ENCODE assay signal across 8 cellular contexts in genomic region chr10:110137142-110137545, GRCh38.
DNase-seq lines count a peak whose midpoint lies in the region; ATAC-seq and TF ChIP-seq lines count a peak whose summit lies in the region.

No MANE protein-coding gene starts in this region.

- ATAC-seq in GM21526 (IDR thresholded peaks at IDR 0.05; ENCODE audit: low FRiP score, unreplicated experiment): peak; percentile 54

- DNase-seq in ELR (ENCODE audit: low read depth) (peak; percentile 80), LNCaP clone FGC (ENCODE audit: low read depth) (peak; percentile 52), SHP77 treated with DMSO at 0.1 percent for 48 hours (lab: John Stamatoyannopoulos, UW) (peak; percentile 39), coronary artery (ENCODE audit: low spot score) (no peak), thyroid gland (no peak)
- no peak for DNase-seq in activated CD8-positive, alpha-beta memory T cell treated with anti-CD3 and anti-CD28 coated beads, Interleukin-2, amount 50 U/mL, for 48 hours

- H3K4me3 ChIP-seq in LNCaP clone FGC (ENCODE audit: low read depth, low read length): no peak overlapping the region
- no peak overlapping the region for H3K4me3 ChIP-seq in coronary artery
- H3K4me3 ChIP-seq in liver (ENCODE audit: low read depth in 1 of 3, low read length in 3 of 3): no peak overlapping the region
- no peak overlapping the region for H3K4me3 ChIP-seq in thyroid gland (replicated peaks in 1 of 3)

- intact Hi-C loops in thyroid gland (cut with DNase I): loop anchor here (5.0 kb wide), 2 partner anchors 140 to 250 kb away; no protein-coding TSS in a partner anchor

- H3K36me3 ChIP-seq in liver (ENCODE audit: control insufficient read depth in 4 of 4, insufficient read depth in 3 of 4, low read depth in 1 of 4, low read length in 3 of 4): peaks cover 0 to 2% (median 0%) of the 10 kb centered on the region in 4 donors
- peaks cover 0 to 1% of the 10 kb centered on the region in 2 donors for H3K36me3 ChIP-seq in thyroid gland

- H3K27ac ChIP-seq in coronary artery (peak overlapping the region in 1 of 2 donors; percentile 46), liver (ENCODE audit: low read depth in 1 of 2, low read length in 2 of 2) (no peak overlapping the region), thyroid gland (peak overlapping the region in 2 of 3 donors; percentile 64 to 66)

- H3K9me3 ChIP-seq in liver (ENCODE audit: control insufficient read depth in 4 of 4, low read length in 3 of 4) (no peaks in the 10 kb centered on the region), thyroid gland (no peaks in the 10 kb centered on the region)

- TF ChIP-seq CTCF in LNCaP clone FGC (IDR thresholded peaks at IDR 0.05; ENCODE audit: control insufficient read depth, extremely low read depth, insufficient read depth): peak; percentile 72
- TF ChIP-seq CTCF in coronary artery (IDR thresholded peaks at IDR 0.05): peak; percentile 64
- TF ChIP-seq CTCF in liver (IDR thresholded peaks at IDR 0.05; ENCODE audit: low read depth, low read length, missing input control): peak; percentile 84
- peak; percentile 70 to 97 (median 80) for TF ChIP-seq CTCF in thyroid gland (IDR thresholded peaks at IDR 0.05)

- under 1% methylated on average over 2 of the region's 2 CpGs for WGBS in liver
- 0 to 2% methylated on average over 2 of the region's 2 CpGs for WGBS in thyroid gland, 2 donors

- no peak overlapping the region for H3K9ac ChIP-seq in liver (ENCODE audit: low read depth in 1 of 2, low read length in 2 of 2)

- H3K4me1 ChIP-seq in liver (ENCODE audit: control insufficient read depth in 4 of 4, insufficient read depth in 4 of 4, low read length in 3 of 4): peaks cover 5 to 19% (median 9%) of the 10 kb centered on the region in 4 donors
- peaks cover 25 to 43% of the 10 kb centered on the region in 2 donors for H3K4me1 ChIP-seq in thyroid gland

- peak; percentile 99 to 100 for TF ChIP-seq RAD21 in liver (IDR thresholded peaks at IDR 0.05)

- H3K27me3 ChIP-seq in liver (ENCODE audit: control insufficient read depth in 4 of 4, insufficient read depth in 4 of 4, low read length in 3 of 4) (no peaks in the 10 kb centered on the region), thyroid gland (no peaks in the 10 kb centered on the region)

- TF ChIP-seq POLR2A in thyroid gland (IDR thresholded peaks at IDR 0.05): no peak

TF ChIP-seq in liver, 16 proteins besides CTCF, POLR2A, EP300 and RAD21:
- TF ChIP-seq HNF4G (IDR thresholded peaks at IDR 0.05): no peak
- no peak for TF ChIP-seq REST (IDR thresholded peaks at IDR 0.05)
- no peak for TF ChIP-seq SP1 (IDR thresholded peaks at IDR 0.05)
- TF ChIP-seq TAF1 (conservative IDR thresholded peaks at IDR 0.05): no peak
- TF ChIP-seq RXRA (IDR thresholded peaks at IDR 0.05): peak; percentile 36 to 62
- TF ChIP-seq GABPA (IDR thresholded peaks at IDR 0.05 in 1 of 2, conservative IDR thresholded peaks at IDR 0.05 in 1 of 2): no peak
- no peak for TF ChIP-seq EGR1 (IDR thresholded peaks at IDR 0.05; ENCODE audit: low read depth in 2 of 2)
- peak; percentile 94 for TF ChIP-seq YY1 (IDR thresholded peaks at IDR 0.05)
- TF ChIP-seq ZBTB33 (IDR thresholded peaks at IDR 0.05): no peak
- peak; percentile 19 for TF ChIP-seq MAX (IDR thresholded peaks at IDR 0.05)
- no peak for TF ChIP-seq NR2F2 (IDR thresholded peaks at IDR 0.05)
- no peak for TF ChIP-seq ATF3 (IDR thresholded peaks at IDR 0.05)
- TF ChIP-seq FOXA2 (IDR thresholded peaks at IDR 0.05): peak; percentile 18
- TF ChIP-seq FOXA1 (IDR thresholded peaks at IDR 0.05): no peak
- peak in 1 of 2 donors; percentile 18 for TF ChIP-seq JUND (IDR thresholded peaks at IDR 0.05)
- TF ChIP-seq HNF4A (conservative IDR thresholded peaks at IDR 0.05): peak; percentile 22 to 45
TF ChIP-seq in liver: peak in this region for 6.

Comparison
In these comparisons a context has a peak if more than half of its experiments do, and no peak if none do; other contexts are left out.
1. DNase-seq: peak in ELR (single experiment), LNCaP clone FGC (single experiment) and SHP77 treated with DMSO at 0.1 percent for 48 hours (single experiment); none in coronary artery (single experiment), thyroid gland (0 of 2) and activated CD8-positive, alpha-beta memory T cell treated with anti-CD3 and anti-CD28 coated beads, Interleukin-2, amount 50 U/mL, for 48 hours (single experiment).
2. H3K27ac ChIP-seq: peak in thyroid gland (2 of 3); none in liver (0 of 2).
3. Peak in every context shown above with its lines, with median percentiles within 50 percentile points of each other: CTCF ChIP-seq.